ENCODE assay signal across 1 cellular context in genomic region chr1:150372580-150372979, GRCh38.
TF ChIP-seq lines count a peak whose summit lies in the region.

No MANE protein-coding gene starts in this region.

TF ChIP-seq in GM12878, 131 proteins besides CTCF, POLR2A, EP300 and RAD21:
- TF ChIP-seq HDAC2 (IDR thresholded peaks at IDR 0.05) (no peak), CBFB (IDR thresholded peaks at IDR 0.05; ENCODE audit: low read depth) (no peak), NFXL1 (IDR thresholded peaks at IDR 0.05; ENCODE audit: borderline replicate concordance) (no peak), JUNB (IDR thresholded peaks at IDR 0.05) (no peak), NFYA (IDR thresholded peaks at IDR 0.05; ENCODE audit: borderline replicate concordance, low read depth, low read length) (no peak), RFX5 (IDR thresholded peaks at IDR 0.05; ENCODE audit: low read depth, low read length) (no peak)
